17 cellular contexts compared by ENCODE assay signal in genomic region chr7:157827863-157828160, GRCh38.
DNase-seq lines count a peak whose midpoint lies in the region; ATAC-seq and TF ChIP-seq lines count a peak whose summit lies in the region.
"Had no signal": no experiment of that assay in that cellular context is flagged by ENCODE, and none has a peak within 500 bp of the region (broad histone marks: within the 10 kb centered on the region; RNA-seq: fewer than 3 reads in every experiment).

No MANE protein-coding gene starts in this region.

- POLR2A ChIA-PET in T-cell (lab: Charles Lee) = no interaction called here
- POLR2A ChIA-PET in naive thymus-derived CD4-positive, alpha-beta T cell (lab: Charles Lee) = interaction anchor here (0.5 to 5.4 kb wide), 7 partner anchors 9 to 54 kb away, joined by 3 to 43 read pairs (median 4); no protein-coding TSS in a partner anchor

- H3K27ac ChIP-seq in naive thymus-derived CD4-positive, alpha-beta T cell (ENCODE audit: low read depth, low read length) = no peak overlapping the region
- H3K27ac ChIP-seq in aorta (ENCODE audit: low read depth in 1 of 2, low read length in 2 of 2) (no peak overlapping the region), stomach (no peak overlapping the region)
- H3K27ac ChIP-seq: C4-2B had no signal

- H3K36me3 Mint-ChIP-seq in activated naive CD4-positive, alpha-beta T cell treated with anti-CD3 and anti-CD28 coated beads, Interleukin-2, amount 10 ng/mL, durations not matched to agents 7 days and 5 days = no peaks in the 10 kb centered on the region
- H3K36me3 Mint-ChIP-seq in T-cell = no peaks in the 10 kb centered on the region
- H3K36me3 Mint-ChIP-seq in naive thymus-derived CD4-positive, alpha-beta T cell = no peaks in the 10 kb centered on the region
- H3K36me3 Mint-ChIP-seq: CD8-positive, alpha-beta T cell had no signal

- H3K4me1 Mint-ChIP-seq in activated naive CD4-positive, alpha-beta T cell treated with anti-CD3 and anti-CD28 coated beads, Interleukin-2, amount 10 ng/mL, durations not matched to agents 7 days and 5 days = peaks cover 28% of the 10 kb centered on the region
- H3K4me1 Mint-ChIP-seq in T-cell = peaks cover 22 to 35% (median 28%) of the 10 kb centered on the region in 3 donors
- peaks cover 9 to 62% (median 45%) of the 10 kb centered on the region in 7 donors for H3K4me1 Mint-ChIP-seq in naive thymus-derived CD4-positive, alpha-beta T cell
- H3K4me1 Mint-ChIP-seq: B cell, IgD-negative memory B cell had no signal

- H3K27me3 ChIP-seq in naive thymus-derived CD4-positive, alpha-beta T cell (ENCODE audit: control insufficient read depth in 2 of 2, insufficient read depth in 2 of 2, low read length in 2 of 2) = no peaks in the 10 kb centered on the region
- H3K27me3 ChIP-seq in aorta (ENCODE audit: control insufficient read depth in 1 of 2, insufficient read depth in 2 of 2, low read length in 1 of 2) = no peaks in the 10 kb centered on the region
- peaks cover 0 to 4% (median 0%) of the 10 kb centered on the region in 3 donors for H3K27me3 ChIP-seq in stomach

- H3K36me3 ChIP-seq in naive thymus-derived CD4-positive, alpha-beta T cell (ENCODE audit: control insufficient read depth in 2 of 3, insufficient read depth in 3 of 3, low read length in 3 of 3) = no peaks in the 10 kb centered on the region
- no peaks in the 10 kb centered on the region for H3K36me3 ChIP-seq in aorta (ENCODE audit: control insufficient read depth in 1 of 2, insufficient read depth in 2 of 2, low read length in 1 of 2)
- H3K36me3 ChIP-seq in stomach = no peaks in the 10 kb centered on the region

- H3K9me3 Mint-ChIP-seq in activated naive CD4-positive, alpha-beta T cell treated with anti-CD3 and anti-CD28 coated beads, Interleukin-2, amount 10 ng/mL, durations not matched to agents 7 days and 5 days = no peaks in the 10 kb centered on the region
- H3K9me3 Mint-ChIP-seq in T-cell = no peaks in the 10 kb centered on the region
- no peaks in the 10 kb centered on the region for H3K9me3 Mint-ChIP-seq in naive thymus-derived CD4-positive, alpha-beta T cell
- H3K9me3 Mint-ChIP-seq: CD8-positive, alpha-beta T cell; H9; IgD-negative memory B cell had no signal

- TF ChIP-seq POLR2A in stomach (IDR thresholded peaks at IDR 0.05) = no peak

- H3K9me3 ChIP-seq in naive thymus-derived CD4-positive, alpha-beta T cell (ENCODE audit: control insufficient read depth in 2 of 3, low read length in 3 of 3) = no peaks in the 10 kb centered on the region
- H3K9me3 ChIP-seq in aorta (ENCODE audit: control insufficient read depth, low read length) (no peaks in the 10 kb centered on the region), stomach (no peaks in the 10 kb centered on the region)

- intact Hi-C loops in naive thymus-derived CD4-positive, alpha-beta T cell (cut with micrococcal nuclease) = loop anchor here in 1 of 2 donors (1.0 to 5.0 kb wide), 6 partner anchors 23 to 356 kb away; no protein-coding TSS in a partner anchor
- intact Hi-C loops in aorta (cut with DNase I) = no loop called here
- intact Hi-C loops in stomach (cut with DNase I; ENCODE audit: low total_unique reads) = no loop called here

- peaks cover 0 to 47% of the 10 kb centered on the region in 2 donors for H3K4me1 ChIP-seq in naive thymus-derived CD4-positive, alpha-beta T cell (ENCODE audit: control insufficient read depth in 2 of 2, insufficient read depth in 2 of 2, low read length in 2 of 2)
- H3K4me1 ChIP-seq in aorta (ENCODE audit: control insufficient read depth in 1 of 2, insufficient read depth in 2 of 2, low read length in 2 of 2) (no peaks in the 10 kb centered on the region), stomach (no peaks in the 10 kb centered on the region)

- DNase-seq in activated naive CD4-positive, alpha-beta T cell treated with anti-CD3 and anti-CD28 coated beads, Interleukin-2, amount 10 ng/mL, durations not matched to agents 7 days and 5 days = no peak
- DNase-seq in activated naive CD4-positive, alpha-beta T cell treated with Interleukin-2 at 50 U/mL for 16 hours = no peak
- DNase-seq in T-cell (no peak), aorta (peak; percentile 23 to 40), kidney tubule cell (ENCODE audit: low spot score) (no peak), stomach (no peak), left lobe of liver (ENCODE audit: low spot score) (no peak)
- DNase-seq in naive thymus-derived CD4-positive, alpha-beta T cell = no peak
- DNase-seq: Calu3; CD8-positive, alpha-beta T cell; DMS79 treated with DMSO at 0.1 percent for 48 hours; GF-D8; H9 had no signal

- peak overlapping the region; percentile 80 for H3K27ac Mint-ChIP-seq in activated naive CD4-positive, alpha-beta T cell treated with anti-CD3 and anti-CD28 coated beads, Interleukin-2, amount 10 ng/mL, durations not matched to agents 7 days and 5 days
- peak overlapping the region; percentile 41 to 87 for H3K27ac Mint-ChIP-seq in T-cell
- H3K27ac Mint-ChIP-seq in naive thymus-derived CD4-positive, alpha-beta T cell = peak overlapping the region; percentile 28 to 95 (median 75)
- H3K27ac Mint-ChIP-seq: B cell, H9, IgD-negative memory B cell had no signal

- no peak for TF ChIP-seq CTCF in stomach (IDR thresholded peaks at IDR 0.05)

- CTCF ChIA-PET in activated naive CD4-positive, alpha-beta T cell treated with anti-CD3 and anti-CD28 coated beads, Interleukin-2, amount 10 ng/mL, durations not matched to agents 7 days and 5 days (lab: Charles Lee) = interaction anchor here (0.7 kb wide), 1 partner anchor 18 kb away, joined by 3 read pairs; no protein-coding TSS in a partner anchor
- CTCF ChIA-PET in T-cell (lab: Charles Lee) = no interaction called here
- CTCF ChIA-PET in naive thymus-derived CD4-positive, alpha-beta T cell (lab: Charles Lee) = no interaction called here

- no peak overlapping the region for H3K4me3 Mint-ChIP-seq in activated naive CD4-positive, alpha-beta T cell treated with anti-CD3 and anti-CD28 coated beads, Interleukin-2, amount 10 ng/mL, durations not matched to agents 7 days and 5 days
- peak overlapping the region in 1 of 3 donors; percentile 64 for H3K4me3 Mint-ChIP-seq in T-cell
- H3K4me3 Mint-ChIP-seq in naive thymus-derived CD4-positive, alpha-beta T cell = peak overlapping the region in 8 of 10 donors; percentile 42 to 83 (median 72)
- H3K4me3 Mint-ChIP-seq: B cell, H9, IgD-negative memory B cell had no signal

- 63 to 68% methylated on average over 10 of the region's 10 CpGs for WGBS in aorta, 2 donors
- WGBS in stomach, 5 donors = 75 to 87% (median 86%) methylated on average over 10 of the region's 10 CpGs

- H3K4me3 ChIP-seq in naive thymus-derived CD4-positive, alpha-beta T cell (ENCODE audit: low read length) = no peak overlapping the region
- no peak overlapping the region for H3K4me3 ChIP-seq in aorta (ENCODE audit: low read length in 2 of 2)
- H3K4me3 ChIP-seq in stomach = no peak overlapping the region

- peaks cover 27% of the 10 kb centered on the region for H3K27me3 Mint-ChIP-seq in activated naive CD4-positive, alpha-beta T cell treated with anti-CD3 and anti-CD28 coated beads, Interleukin-2, amount 10 ng/mL, durations not matched to agents 7 days and 5 days
- no peaks in the 10 kb centered on the region for H3K27me3 Mint-ChIP-seq in T-cell
- H3K27me3 Mint-ChIP-seq in naive thymus-derived CD4-positive, alpha-beta T cell = no peaks in the 10 kb centered on the region
- H3K27me3 Mint-ChIP-seq: B cell, IgD-negative memory B cell had no signal

- no peak for TF ChIP-seq EP300 in stomach (IDR thresholded peaks at IDR 0.05)

- ATAC-seq in T-cell (replicated peaks in 1 of 4) (no peak), aorta (ENCODE audit: low FRiP score) (no peak), left lobe of liver (no peak)
- ATAC-seq in naive thymus-derived CD4-positive, alpha-beta T cell = no peak
- ATAC-seq: HepG2 had no signal

Comparison
In these comparisons a context has a peak if more than half of its experiments do, and no peak if none do; other contexts are left out.
1. DNase-seq: peak in aorta (2 of 2); none in activated naive CD4-positive, alpha-beta T cell treated with anti-CD3 and anti-CD28 coated beads, Interleukin-2, amount 10 ng/mL, durations not matched to agents 7 days and 5 days (single experiment), activated naive CD4-positive, alpha-beta T cell treated with Interleukin-2 at 50 U/mL for 16 hours (single experiment), T-cell (0 of 34), naive thymus-derived CD4-positive, alpha-beta T cell (0 of 9), kidney tubule cell (single experiment), stomach (single experiment) and left lobe of liver (single experiment).
2. Peak in every context shown above with its lines, with median percentiles within 50 percentile points of each other: H3K27ac Mint-ChIP-seq.